9 cellular contexts compared by ENCODE assay signal in genomic region chr9:20570756-20571155, GRCh38. TPM values are rescaled to one million over a fixed set of nuclear protein-coding genes. Genes with fewer than 3 reads are reported as not detected.
A peak's percentile ranks its signal among the peaks of the same experiment; 100 is the strongest.
DNase-seq lines count a peak whose midpoint lies in the region; ATAC-seq and TF ChIP-seq lines count a peak whose summit lies in the region.
"Had no signal": no experiment of that assay in that cellular context is flagged by ENCODE, and none has a peak within 500 bp of the region (broad histone marks: within the 10 kb centered on the region; RNA-seq: fewer than 3 reads in every experiment).

No MANE protein-coding gene starts in this region.

- H3K36me3 Mint-ChIP-seq in activated CD4-positive, alpha-beta T cell treated with anti-CD3 and anti-CD28 coated beads for 36 hours (ENCODE audit: low read depth): peaks cover 9% of the 10 kb centered on the region
- H3K36me3 Mint-ChIP-seq in naive thymus-derived CD8-positive, alpha-beta T cell: peaks cover 0 to 20% (median 14%) of the 10 kb centered on the region in 3 donors

- H3K9me3 Mint-ChIP-seq in activated CD4-positive, alpha-beta T cell treated with anti-CD3 and anti-CD28 coated beads for 36 hours (ENCODE audit: low read depth): peaks cover 6% of the 10 kb centered on the region
- peaks cover 0 to 9% (median 3%) of the 10 kb centered on the region in 9 donors for H3K9me3 Mint-ChIP-seq in naive thymus-derived CD8-positive, alpha-beta T cell

- no peak overlapping the region for H3K4me3 Mint-ChIP-seq in activated CD4-positive, alpha-beta T cell treated with anti-CD3 and anti-CD28 coated beads for 36 hours
- H3K4me3 Mint-ChIP-seq in naive thymus-derived CD8-positive, alpha-beta T cell: no peak overlapping the region

- H3K27ac ChIP-seq in prostate gland: no peak overlapping the region
- H3K27ac ChIP-seq: vagina had no signal

- POLR2A ChIA-PET in activated CD4-positive, alpha-beta T cell treated with anti-CD3 and anti-CD28 coated beads for 36 hours (lab: Charles Lee): no interaction called here
- POLR2A ChIA-PET in naive thymus-derived CD8-positive, alpha-beta T cell (lab: Charles Lee): interaction anchor here (0.5 kb wide), 1 partner anchor 23 kb away, joined by 4 read pairs; no protein-coding TSS in a partner anchor

- peak overlapping the region; percentile 59 for H3K4me2 ChIP-seq in skeletal muscle satellite cell (ENCODE audit: low read length)

- H3K9ac ChIP-seq in skeletal muscle satellite cell (ENCODE audit: low read depth, low read length): peak overlapping the region; percentile 41

- H3K4me1 ChIP-seq in skeletal muscle satellite cell (ENCODE audit: control insufficient read depth, insufficient read depth, low read length) (peaks cover 24% of the 10 kb centered on the region), prostate gland (replicated peaks) (peaks cover 5% of the 10 kb centered on the region)

- H3K4me3 ChIP-seq in astrocyte of the spinal cord (ENCODE audit: low read depth, low read length): no peak overlapping the region
- peak overlapping the region; percentile 2 for H3K4me3 ChIP-seq in skeletal muscle satellite cell (ENCODE audit: low read length)
- H3K4me3 ChIP-seq in prostate gland: no peak overlapping the region
- H3K4me3 ChIP-seq: vagina had no signal

- H3K27me3 ChIP-seq in skeletal muscle satellite cell (ENCODE audit: control insufficient read depth, insufficient read depth, low read length) (no peaks in the 10 kb centered on the region), prostate gland (replicated peaks; ENCODE audit: insufficient read depth) (no peaks in the 10 kb centered on the region)
- H3K27me3 ChIP-seq: vagina had no signal

- no peak for TF ChIP-seq POLR2A in prostate gland (IDR thresholded peaks at IDR 0.05)

- in situ Hi-C loops in astrocyte of the spinal cord (cut with HindIII; ENCODE audit: low sequenced_read_pairs): no loop called here

- H3K4me1 Mint-ChIP-seq in activated CD4-positive, alpha-beta T cell treated with anti-CD3 and anti-CD28 coated beads for 36 hours: peaks cover 72% of the 10 kb centered on the region
- peaks cover 32 to 83% (median 74%) of the 10 kb centered on the region in 4 donors for H3K4me1 Mint-ChIP-seq in naive thymus-derived CD8-positive, alpha-beta T cell

- H3K9me3 ChIP-seq in skeletal muscle satellite cell (replicated peaks; ENCODE audit: low read length) (no peaks in the 10 kb centered on the region), prostate gland (no peaks in the 10 kb centered on the region)
- H3K9me3 ChIP-seq: vagina had no signal

- no peak for DNase-seq in activated CD4-positive, alpha-beta T cell treated with anti-CD3 and anti-CD28 coated beads for 36 hours
- DNase-seq in activated CD4-positive, alpha-beta T cell treated with anti-CD3 and anti-CD28 coated beads, Interleukin-2, amount 50 U/mL, for 4 hours: no peak
- peak; percentile 71 for DNase-seq in astrocyte of the spinal cord (ENCODE audit: low read depth, low spot score)
- no peak for DNase-seq in prostate gland (ENCODE audit: low spot score)
- no peak for DNase-seq in naive thymus-derived CD8-positive, alpha-beta T cell

- ATAC-seq in activated CD4-positive, alpha-beta T cell treated with anti-CD3 and anti-CD28 coated beads for 36 hours: peak; percentile 89
- peak; percentile 70 for ATAC-seq in HG03103 (IDR thresholded peaks at IDR 0.05; ENCODE audit: low read depth, unreplicated experiment)
- no peak for ATAC-seq in naive thymus-derived CD8-positive, alpha-beta T cell
- ATAC-seq in GM19023 (IDR thresholded peaks at IDR 0.05; ENCODE audit: unreplicated experiment): no peak

- H3K36me3 ChIP-seq in skeletal muscle satellite cell (ENCODE audit: insufficient read depth, low read length): no peaks in the 10 kb centered on the region
- H3K36me3 ChIP-seq in prostate gland: no peaks in the 10 kb centered on the region
- H3K36me3 ChIP-seq: vagina had no signal

- H3K27me3 Mint-ChIP-seq in activated CD4-positive, alpha-beta T cell treated with anti-CD3 and anti-CD28 coated beads for 36 hours: no peaks in the 10 kb centered on the region
- no peaks in the 10 kb centered on the region for H3K27me3 Mint-ChIP-seq in naive thymus-derived CD8-positive, alpha-beta T cell

- 60% methylated on average over 1 of the region's 1 CpG for WGBS in prostate gland

- TF ChIP-seq CTCF in astrocyte of the spinal cord (IDR thresholded peaks at IDR 0.05; ENCODE audit: low read depth, low read length) (no peak), prostate gland (IDR thresholded peaks at IDR 0.05) (no peak)

- intact Hi-C loops in activated CD4-positive, alpha-beta T cell treated with anti-CD3 and anti-CD28 coated beads for 36 hours (cut with DNase I, micrococcal nuclease): loop anchor here in 1 of 2 experiments (5.0 kb wide), 1 partner anchor 37 kb away; no protein-coding TSS in a partner anchor
- intact Hi-C loops in prostate gland (cut with DNase I): no loop called here

- CTCF ChIA-PET in activated CD4-positive, alpha-beta T cell treated with anti-CD3 and anti-CD28 coated beads for 36 hours (lab: Charles Lee): no interaction called here

- no peak overlapping the region for H3K27ac Mint-ChIP-seq in activated CD4-positive, alpha-beta T cell treated with anti-CD3 and anti-CD28 coated beads for 36 hours
- no peak overlapping the region for H3K27ac Mint-ChIP-seq in naive thymus-derived CD8-positive, alpha-beta T cell

RNA-seq across cellular contexts. Expression of gene MLLT3, which starts 51.5 kb away (rescaled TPM):
- total RNA-seq in activated CD4-positive, alpha-beta T cell treated with anti-CD3 and anti-CD28 coated beads for 36 hours: 10 to 100 TPM; 42.5 to 49.2 TPM
- 8.4 and 14.0 TPM in 2 replicates for total RNA-seq in skeletal muscle satellite cell (2012; rRNA removed)
- total RNA-seq in prostate gland: 10 to 100 TPM; 13.1 to 22.0 TPM
- 10 to 100 TPM; 64.7 to 73.0 TPM for total RNA-seq in naive thymus-derived CD8-positive, alpha-beta T cell
- 10 to 100 TPM; 28.0 to 42.9 (median 39.0) TPM for polyA plus RNA-seq in naive thymus-derived CD8-positive, alpha-beta T cell

Comparison
In these comparisons a context has a peak if more than half of its experiments do, and no peak if none do; other contexts are left out.
1. ATAC-seq: peak in activated CD4-positive, alpha-beta T cell treated with anti-CD3 and anti-CD28 coated beads for 36 hours (single experiment) and HG03103 (single experiment); none in naive thymus-derived CD8-positive, alpha-beta T cell (0 of 2) and GM19023 (single experiment).